12 cellular contexts compared by ENCODE assay signal in the genomic region with DNA sequence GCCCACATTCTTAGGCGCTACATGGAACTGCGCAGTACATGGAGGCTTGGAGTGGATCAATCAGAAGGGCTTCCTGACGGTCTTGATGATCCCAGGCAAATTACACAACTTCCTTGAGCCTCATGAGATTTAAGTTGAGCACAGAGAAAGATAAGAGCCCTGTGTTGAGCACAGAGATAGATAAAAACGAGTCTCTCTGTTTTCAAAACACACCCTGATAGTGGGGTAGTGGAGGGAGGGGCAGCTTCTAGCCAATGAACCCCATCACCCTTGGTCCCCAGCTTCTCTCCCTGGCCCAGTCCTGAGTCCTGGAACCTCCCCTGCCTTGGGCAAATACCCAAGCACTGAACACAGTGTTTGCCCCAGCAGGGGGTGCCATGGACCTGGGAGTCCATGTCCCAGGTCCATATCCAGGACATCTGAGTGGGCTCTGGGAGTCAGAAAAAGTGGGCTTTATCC. TPM values are rescaled to one million over a fixed set of nuclear protein-coding genes. Genes with fewer than 3 reads are reported as not detected.
DNase-seq lines count a peak whose midpoint lies in the region; ATAC-seq and TF ChIP-seq lines count a peak whose summit lies in the region.
"Had no signal": no experiment of that assay in that cellular context is flagged by ENCODE, and none has a peak within 500 bp of the region (broad histone marks: within the 10 kb centered on the region; RNA-seq: fewer than 3 reads in every experiment).

No MANE protein-coding gene starts in this region.

- H3K4me1 ChIP-seq in foreskin keratinocyte: no peaks in the 10 kb centered on the region

- TF ChIP-seq CTCF in AG10803 (conservative IDR thresholded peaks at IDR 0.05; ENCODE audit: low read length) (peak; percentile 18; the same call in 1 of the 2 replicates), GM12874 (IDR thresholded peaks at IDR 0.05; ENCODE audit: insufficient read depth, low read depth, low read length) (0 out of 2 replicates have a peak, but pooled peaks have one; percentile 27), foreskin keratinocyte (conservative IDR thresholded peaks at IDR 0.05) (peak; percentile 54)

- DNase-seq in AG10803 (ENCODE audit: low read depth) (no peak), foreskin keratinocyte (no peak), Kasumi-1 (lab: John Stamatoyannopoulos, UW) (no peak), cerebellar cortex (ENCODE audit: low spot score) (no peak)
- DNase-seq: activated T-cell treated with anti-CD3 and anti-CD28 coated beads, Interleukin-2, amount 50 U/mL, for 72 hours; NCI-H1694 treated with DMSO at 0.1 percent for 48 hours had no signal

- peaks cover 35% of the 10 kb centered on the region for H3K27me3 ChIP-seq in foreskin keratinocyte

- ATAC-seq in SK-N-SH treated with all-trans-retinoic acid at 6 μM for 48 hours (peak; percentile 37; the same call in 2 of the 3 replicates), foreskin keratinocyte (no peak), HG03520 (IDR thresholded peaks at IDR 0.05; ENCODE audit: unreplicated experiment) (no peak), GM19035 (IDR thresholded peaks at IDR 0.05; ENCODE audit: unreplicated experiment) (no peak)
- ATAC-seq: stimulated activated memory B cell treated with anti-CD40 and anti-IgM and Interleukin-4, amounts not matched to agents 10 μg/mL and 1 μg/mL and 100 μg/mL, for 72 hours had no signal

- H3K27ac ChIP-seq in foreskin keratinocyte: no peak overlapping the region
- H3K27ac ChIP-seq: skin epidermis had no signal

- no peak overlapping the region for H3K4me3 ChIP-seq in AG10803 (ENCODE audit: low read length)
- H3K4me3 ChIP-seq: skin epidermis had no signal

TF ChIP-seq in SK-N-SH treated with all-trans-retinoic acid at 6 μM for 48 hours, 23 proteins besides CTCF, POLR2A, EP300 and RAD21:
- TF ChIP-seq TCF4 (CRISPR knock-in tag; IDR thresholded peaks at IDR 0.05; ENCODE audit: borderline replicate concordance) (no peak), ZFP30 (CRISPR knock-in tag; IDR thresholded peaks at IDR 0.05) (no peak), ZNF565 (CRISPR knock-in tag; conservative IDR thresholded peaks at IDR 0.05; ENCODE audit: low read depth) (no peak), ISL1 (CRISPR knock-in tag; IDR thresholded peaks at IDR 0.05) (no peak), PPARA (CRISPR knock-in tag; IDR thresholded peaks at IDR 0.05; ENCODE audit: borderline replicate concordance) (no peak), RARB (CRISPR knock-in tag; IDR thresholded peaks at IDR 0.05) (no peak), ESRRG (CRISPR knock-in tag; IDR thresholded peaks at IDR 0.05) (no peak), SNAI2 (CRISPR knock-in tag; IDR thresholded peaks at IDR 0.05) (no peak), ZNF8 (CRISPR knock-in tag; IDR thresholded peaks at IDR 0.05) (no peak), ZC3H10 (CRISPR knock-in tag; IDR thresholded peaks at IDR 0.05) (no peak), BACH2 (CRISPR knock-in tag; IDR thresholded peaks at IDR 0.05; ENCODE audit: borderline replicate concordance) (no peak), CREB5 (CRISPR knock-in tag; IDR thresholded peaks at IDR 0.05; ENCODE audit: low read depth) (no peak), GLIS3 (CRISPR knock-in tag; IDR thresholded peaks at IDR 0.05) (no peak), ARNTL (CRISPR knock-in tag; IDR thresholded peaks at IDR 0.05; ENCODE audit: borderline replicate concordance, low read depth) (no peak), CSDC2 (CRISPR knock-in tag; IDR thresholded peaks at IDR 0.05) (no peak), CSRNP3 (CRISPR knock-in tag; IDR thresholded peaks at IDR 0.05) (no peak)

RNA-seq across cellular contexts. Expression of gene POU3F1, which starts 9.1 kb away (rescaled TPM):
- 0.14 and 0.25 TPM in 2 replicates for total RNA-seq in foreskin keratinocyte
- 0.08 and 0.12 TPM in 2 replicates for polyA plus RNA-seq in foreskin keratinocyte
- total RNA-seq: activated T-cell treated with anti-CD3 and anti-CD28 coated beads, Interleukin-2, amount 50 U/mL, for 72 hours had no signal

RNA-seq across cellular contexts. Expression of gene UTP11, which starts 25.0 kb away (rescaled TPM):
- total RNA-seq in foreskin keratinocyte: 51.0 and 65.2 TPM in 2 replicates
- polyA plus RNA-seq in foreskin keratinocyte: 50.6 and 64.0 TPM in 2 replicates

RNA-seq across cellular contexts. Expression of gene FHL3, which starts 32.2 kb away (rescaled TPM):
- 12.1 and 15.8 TPM in 2 replicates for total RNA-seq in foreskin keratinocyte
- 22.9 and 32.8 TPM in 2 replicates for polyA plus RNA-seq in foreskin keratinocyte

RNA-seq across cellular contexts. Expression of gene SF3A3, which starts 47.7 kb away (rescaled TPM):
- total RNA-seq in foreskin keratinocyte: 77.6 and 102 TPM in 2 replicates
- polyA plus RNA-seq in foreskin keratinocyte: 40.1 and 49.1 TPM in 2 replicates
